In the genomic region with DNA sequence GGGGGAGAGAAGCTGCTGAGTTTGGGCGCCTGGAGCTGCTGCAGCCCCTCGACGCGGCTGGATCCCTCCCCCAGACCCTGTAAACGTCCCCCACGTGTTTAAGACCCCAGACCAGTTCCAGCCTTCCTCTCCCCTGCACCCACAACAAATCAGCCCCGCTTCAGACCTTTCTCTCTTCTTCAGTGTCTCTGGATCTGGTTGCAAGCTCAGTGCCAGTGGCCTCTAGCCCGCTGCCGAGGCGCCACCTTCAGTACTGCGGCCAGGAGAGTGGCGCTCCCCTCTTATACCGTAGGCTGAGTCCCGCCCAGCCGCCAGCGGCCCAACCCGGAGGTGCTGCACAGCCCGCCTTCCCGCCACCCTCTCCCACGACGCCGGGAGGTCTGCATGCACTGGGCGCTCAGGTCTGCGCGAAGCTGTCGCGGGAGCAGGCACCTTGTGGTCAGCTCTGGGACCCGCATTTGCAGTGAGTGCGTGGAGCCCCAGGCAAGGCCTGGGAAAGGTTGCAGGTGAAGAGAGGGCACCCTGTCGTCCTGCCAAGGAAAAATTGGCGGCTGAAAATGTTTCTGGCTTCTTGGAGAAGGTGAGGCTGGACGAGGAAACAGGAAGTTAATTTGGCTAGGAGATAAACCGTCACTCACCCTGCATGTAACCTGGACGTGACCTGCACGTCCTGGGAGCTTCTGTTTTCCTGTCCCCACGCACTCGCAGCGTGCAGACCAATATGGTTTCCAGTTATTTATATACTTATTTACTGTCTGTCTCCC, we compare ENCODE assay signal across 8 cellular contexts. TPM values are rescaled to one million over a fixed set of nuclear protein-coding genes. Genes with fewer than 3 reads are reported as not detected.
DNase-seq lines count a peak whose midpoint lies in the region; TF ChIP-seq lines count a peak whose summit lies in the region.

TSS of gene C2CD4B (minus strand) at position 257 of the 764 bp plus-strand sequence. CDS start 301 bp downstream, outside the sequence.

- H3K27me3 ChIP-seq in endocrine pancreas (ENCODE audit: control insufficient read depth, insufficient read depth, low read length), result no peaks in the 10 kb centered on the region
- H3K27me3 ChIP-seq in mucosa of stomach (ENCODE audit: control insufficient read depth, insufficient read depth, low read length), result peaks cover 14% of the 10 kb centered on the region
- no peaks in the 10 kb centered on the region for H3K27me3 ChIP-seq in Karpas-422 (ENCODE audit: low read length)

- H3K4me1 Mint-ChIP-seq in type B pancreatic cell (ENCODE audit: unreplicated experiment), result peaks cover 10% of the 10 kb centered on the region

- H3K9me3 Mint-ChIP-seq in type B pancreatic cell, result no peaks in the 10 kb centered on the region

- H4K20me1 ChIP-seq in Karpas-422 (ENCODE audit: insufficient read depth, low read depth, low read length), result no peaks in the 10 kb centered on the region

- H3K27me3 Mint-ChIP-seq in type B pancreatic cell, result peaks cover 81% of the 10 kb centered on the region

- no peak within 1 kb of the TSS for H3K27ac ChIP-seq in Karpas-422 (ENCODE audit: low read length)

- H3K4me3 Mint-ChIP-seq in type B pancreatic cell, result peak within 1 kb of the TSS; percentile 91

- TF ChIP-seq CTCF in GM12864 (IDR thresholded peaks at IDR 0.05; ENCODE audit: low read depth, low read length, missing control alignments) (no peak), type B pancreatic cell (conservative IDR thresholded peaks at IDR 0.05) (no peak)

- H3K36me3 ChIP-seq in endocrine pancreas (ENCODE audit: control insufficient read depth, insufficient read depth, low read length) (no peaks in the 10 kb centered on the region), mucosa of stomach (ENCODE audit: control insufficient read depth, insufficient read depth, low read length) (no peaks in the 10 kb centered on the region), Karpas-422 (ENCODE audit: insufficient read depth, low read length) (no peaks in the 10 kb centered on the region)

- no peak within 1 kb of the TSS for H2AFZ ChIP-seq in Karpas-422 (ENCODE audit: low read length)

- H3K9ac ChIP-seq in endocrine pancreas (ENCODE audit: control insufficient read depth, insufficient read depth, low read length) (peak within 1 kb of the TSS; percentile 82), mucosa of stomach (ENCODE audit: low read length) (peak within 1 kb of the TSS; percentile 65), Karpas-422 (ENCODE audit: low read length) (no peak within 1 kb of the TSS)

- no peaks in the 10 kb centered on the region for H3K79me2 ChIP-seq in Karpas-422 (ENCODE audit: low read length)

- peak within 1 kb of the TSS; percentile 66 for H3K27ac Mint-ChIP-seq in type B pancreatic cell

- H3K9me3 ChIP-seq in endocrine pancreas (ENCODE audit: control insufficient read depth, low read length) (no peaks in the 10 kb centered on the region), mucosa of stomach (ENCODE audit: control insufficient read depth, low read length) (no peaks in the 10 kb centered on the region), Karpas-422 (ENCODE audit: low read length) (no peaks in the 10 kb centered on the region)

- no peaks in the 10 kb centered on the region for H3K36me3 Mint-ChIP-seq in type B pancreatic cell

- no peak within 1 kb of the TSS for H3K4me2 ChIP-seq in Karpas-422 (ENCODE audit: low read depth, low read length, poor library complexity, severe bottlenecking)

- H3K4me1 ChIP-seq in endocrine pancreas (ENCODE audit: control insufficient read depth, insufficient read depth, low read length) (peaks cover 22% of the 10 kb centered on the region), mucosa of stomach (ENCODE audit: control insufficient read depth, insufficient read depth, low read length) (peaks cover 10% of the 10 kb centered on the region), Karpas-422 (ENCODE audit: low read length) (no peaks in the 10 kb centered on the region)

- H3K4me3 ChIP-seq in GM12864 (ENCODE audit: low read depth, low read length), result peak within 1 kb of the TSS; percentile 28
- H3K4me3 ChIP-seq in endocrine pancreas (ENCODE audit: control insufficient read depth, insufficient read depth, low read length), result no peak within 1 kb of the TSS
- H3K4me3 ChIP-seq in mucosa of stomach (ENCODE audit: low read length), result peak within 1 kb of the TSS; percentile 37
- H3K4me3 ChIP-seq in Karpas-422 (ENCODE audit: low read length), result no peak within 1 kb of the TSS

- H3K9me2 ChIP-seq in Karpas-422 (replicated peaks; ENCODE audit: insufficient read depth, low read length), result no peaks in the 10 kb centered on the region

- DNase-seq in GM12864 (ENCODE audit: low read depth) (no peak), T-helper 9 cell (peak; percentile 4), type B pancreatic cell (ENCODE audit: extremely low spot score, unreplicated experiment) (peak; percentile 73), Karpas-422 (no peak), NCI-H1105 (lab: John Stamatoyannopoulos, UW) (no peak), nucleus accumbens (lab: John Stamatoyannopoulos, UW) (no peak)

RNA-seq across cellular contexts. Expression of gene C2CD4B, which starts in this region (rescaled TPM):
- 2.7 and 2.9 TPM in 2 replicates for total RNA-seq in type B pancreatic cell (ENCODE audit: low replicate concordance)
- not detected in 2 replicates for total RNA-seq in Karpas-422 (2014; rRNA removed; shearing (Covaris generic); ENCODE audit: low replicate concordance)

Comparison
In these comparisons a context has a peak if more than half of its experiments do, and no peak if none do; other contexts are left out.
1. DNase-seq: peak in T-helper 9 cell (single experiment) and type B pancreatic cell (single experiment); none in GM12864 (single experiment), Karpas-422 (single experiment), NCI-H1105 (single experiment) and nucleus accumbens (0 of 56).
2. H3K4me3 ChIP-seq: peak in GM12864 (single experiment) and mucosa of stomach (single experiment); none in endocrine pancreas (single experiment) and Karpas-422 (single experiment).